Comparison of ENCODE assay signal across 11 cellular contexts in the genomic region with DNA sequence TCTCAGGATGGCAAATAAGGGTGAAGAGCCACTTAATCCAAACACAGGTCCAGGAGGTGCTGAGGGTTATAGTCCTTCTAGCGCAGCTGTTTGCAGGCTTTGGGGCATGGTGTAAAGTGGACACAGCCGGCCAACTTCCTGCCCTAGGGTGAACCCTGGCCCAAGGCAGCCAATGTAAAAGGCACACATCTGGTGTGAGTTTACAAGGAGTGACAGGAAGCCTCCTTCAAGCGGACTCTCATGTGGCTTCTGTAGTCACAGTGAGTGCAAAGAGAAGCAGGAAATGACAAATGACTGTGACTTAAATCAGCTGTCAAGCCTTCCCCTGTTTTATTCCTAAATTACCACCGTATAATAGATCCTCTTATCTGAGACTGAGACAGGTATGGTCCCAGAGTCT.
DNase-seq lines count a peak whose midpoint lies in the region; ATAC-seq lines count a peak whose summit lies in the region.
"Had no signal": no experiment of that assay in that cellular context is flagged by ENCODE, and none has a peak within 500 bp of the region (broad histone marks: within the 10 kb centered on the region; RNA-seq: fewer than 3 reads in every experiment).

No MANE protein-coding gene starts in this region.

- intact Hi-C loops in sciatic nerve (cut with DNase I): no loop called here

- H3K9me3 Mint-ChIP-seq in activated T-cell treated with anti-CD3 and anti-CD28 coated beads, Interleukin-2, amount 50 U/mL, for 24 hours: no peaks in the 10 kb centered on the region
- H3K9me3 Mint-ChIP-seq: IgD-negative memory B cell had no signal

- DNase-seq in activated T-cell treated with anti-CD3 and anti-CD28 coated beads, Interleukin-2, amount 50 U/mL, for 48 hours: peak; percentile 22 to 25
- no peak for DNase-seq in activated T-cell treated with anti-CD3 and anti-CD28 coated beads, Interleukin-2, amount 50 U/mL, for 24 hours
- peak; percentile 1 to 5 for DNase-seq in activated CD4-positive, alpha-beta T cell treated with anti-CD3 and anti-CD28 coated beads, Interleukin-2, amount 50 U/mL, for 48 hours
- DNase-seq in sciatic nerve (ENCODE audit: low spot score) (no peak), mesenteric fat pad (ENCODE audit: low spot score) (no peak)
- DNase-seq: left lung, NCI-H526 treated with DMSO at 0.1 percent for 48 hours had no signal

- no peaks in the 10 kb centered on the region for H3K27me3 Mint-ChIP-seq in activated T-cell treated with anti-CD3 and anti-CD28 coated beads, Interleukin-2, amount 50 U/mL, for 24 hours

- ATAC-seq in HG02798 (IDR thresholded peaks at IDR 0.05; ENCODE audit: poor library complexity, unreplicated experiment): peak; percentile 50
- ATAC-seq in sciatic nerve: peak; percentile 68
- no peak for ATAC-seq in GM21381 (IDR thresholded peaks at IDR 0.05; ENCODE audit: unreplicated experiment)
- ATAC-seq in HG03469 (IDR thresholded peaks at IDR 0.05; ENCODE audit: unreplicated experiment): no peak
- ATAC-seq: left lung had no signal

- no peak overlapping the region for H3K27ac Mint-ChIP-seq in activated T-cell treated with anti-CD3 and anti-CD28 coated beads, Interleukin-2, amount 50 U/mL, for 24 hours
- H3K27ac Mint-ChIP-seq: IgD-negative memory B cell had no signal

- peaks cover 15% of the 10 kb centered on the region for H3K4me1 Mint-ChIP-seq in activated T-cell treated with anti-CD3 and anti-CD28 coated beads, Interleukin-2, amount 50 U/mL, for 24 hours (ENCODE audit: low read depth)
- H3K4me1 Mint-ChIP-seq: IgD-negative memory B cell had no signal

- H3K4me3 Mint-ChIP-seq in activated T-cell treated with anti-CD3 and anti-CD28 coated beads, Interleukin-2, amount 50 U/mL, for 24 hours: no peak overlapping the region
- H3K4me3 Mint-ChIP-seq: IgD-negative memory B cell had no signal

- H3K36me3 Mint-ChIP-seq in activated T-cell treated with anti-CD3 and anti-CD28 coated beads, Interleukin-2, amount 50 U/mL, for 24 hours (ENCODE audit: low read depth): no peaks in the 10 kb centered on the region
- H3K36me3 Mint-ChIP-seq: IgD-negative memory B cell had no signal

Comparison
In these comparisons a context has a peak if more than half of its experiments do, and no peak if none do; other contexts are left out.
1. DNase-seq: peak in activated T-cell treated with anti-CD3 and anti-CD28 coated beads, Interleukin-2, amount 50 U/mL, for 48 hours (2 of 2) and activated CD4-positive, alpha-beta T cell treated with anti-CD3 and anti-CD28 coated beads, Interleukin-2, amount 50 U/mL, for 48 hours (2 of 2); none in activated T-cell treated with anti-CD3 and anti-CD28 coated beads, Interleukin-2, amount 50 U/mL, for 24 hours (single experiment), sciatic nerve (single experiment) and mesenteric fat pad (single experiment).
2. ATAC-seq: peak in HG02798 (single experiment) and sciatic nerve (single experiment); none in GM21381 (single experiment) and HG03469 (single experiment).